In the genomic region with DNA sequence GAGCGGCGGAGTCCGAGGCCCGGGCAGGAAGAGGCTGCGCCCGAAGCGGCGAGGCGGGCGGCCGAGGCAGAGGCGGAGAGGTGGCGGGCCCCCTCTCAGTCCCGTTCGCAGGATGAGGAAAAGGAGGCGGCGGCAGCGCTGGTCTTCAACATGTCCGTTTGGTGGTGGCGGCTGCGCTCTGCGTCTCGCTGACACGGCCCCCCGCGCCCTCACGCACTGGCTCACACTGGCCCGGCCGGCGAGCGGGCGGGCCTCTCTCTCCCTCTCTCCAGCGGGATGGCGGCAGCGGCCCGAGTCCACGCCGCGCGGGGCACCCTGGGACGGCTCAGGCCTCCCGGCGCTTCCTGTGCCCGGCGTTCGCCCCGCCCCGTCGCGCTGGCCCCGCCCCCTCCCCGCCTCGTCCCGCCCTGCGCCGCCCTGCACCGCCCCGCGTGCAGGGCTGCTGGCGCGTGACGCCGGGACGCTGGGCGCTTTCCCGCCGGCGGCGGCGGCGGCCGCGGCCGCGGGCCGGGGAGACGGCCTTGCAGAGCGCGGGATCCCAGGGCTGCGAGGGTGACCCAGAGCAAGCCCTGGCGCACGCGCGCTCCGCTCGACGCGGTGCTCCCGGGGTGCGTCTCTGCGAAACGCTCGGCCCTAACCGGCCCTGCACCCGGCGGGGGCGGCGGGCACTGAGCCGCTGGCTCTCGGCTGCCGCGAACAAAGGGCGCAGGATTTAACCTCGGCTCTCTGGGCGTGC, we compare ENCODE assay signal across 8 cellular contexts. TPM values are rescaled to one million over a fixed set of nuclear protein-coding genes. Genes with fewer than 3 reads are reported as not detected.
A peak's percentile ranks its signal among the peaks of the same experiment; 100 is the strongest.
DNase-seq lines count a peak whose midpoint lies in the region; ATAC-seq and TF ChIP-seq lines count a peak whose summit lies in the region.

A gene with protein sequence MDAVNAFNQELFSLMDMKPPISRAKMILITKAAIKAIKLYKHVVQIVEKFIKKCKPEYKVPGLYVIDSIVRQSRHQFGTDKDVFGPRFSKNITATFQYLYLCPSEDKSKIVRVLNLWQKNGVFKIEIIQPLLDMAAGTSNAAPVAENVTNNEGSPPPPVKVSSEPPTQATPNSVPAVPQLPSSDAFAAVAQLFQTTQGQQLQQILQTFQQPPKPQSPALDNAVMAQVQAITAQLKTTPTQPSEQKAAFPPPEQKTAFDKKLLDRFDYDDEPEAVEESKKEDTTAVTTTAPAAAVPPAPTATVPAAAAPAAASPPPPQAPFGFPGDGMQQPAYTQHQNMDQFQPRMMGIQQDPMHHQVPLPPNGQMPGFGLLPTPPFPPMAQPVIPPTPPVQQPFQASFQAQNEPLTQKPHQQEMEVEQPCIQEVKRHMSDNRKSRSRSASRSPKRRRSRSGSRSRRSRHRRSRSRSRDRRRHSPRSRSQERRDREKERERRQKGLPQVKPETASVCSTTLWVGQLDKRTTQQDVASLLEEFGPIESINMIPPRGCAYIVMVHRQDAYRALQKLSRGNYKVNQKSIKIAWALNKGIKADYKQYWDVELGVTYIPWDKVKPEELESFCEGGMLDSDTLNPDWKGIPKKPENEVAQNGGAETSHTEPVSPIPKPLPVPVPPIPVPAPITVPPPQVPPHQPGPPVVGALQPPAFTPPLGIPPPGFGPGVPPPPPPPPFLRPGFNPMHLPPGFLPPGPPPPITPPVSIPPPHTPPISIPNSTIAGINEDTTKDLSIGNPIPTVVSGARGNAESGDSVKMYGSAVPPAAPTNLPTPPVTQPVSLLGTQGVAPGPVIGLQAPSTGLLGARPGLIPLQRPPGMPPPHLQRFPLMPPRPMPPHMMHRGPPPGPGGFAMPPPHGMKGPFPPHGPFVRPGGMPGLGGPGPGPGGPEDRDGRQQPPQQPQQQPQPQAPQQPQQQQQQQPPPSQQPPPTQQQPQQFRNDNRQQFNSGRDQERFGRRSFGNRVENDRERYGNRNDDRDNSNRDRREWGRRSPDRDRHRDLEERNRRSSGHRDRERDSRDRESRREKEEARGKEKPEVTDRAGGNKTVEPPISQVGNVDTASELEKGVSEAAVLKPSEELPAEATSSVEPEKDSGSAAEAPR (minus strand): TSS at position 317 of the 736 bp plus-strand sequence. CDS start 426 bp downstream, outside the sequence.

- DNase-seq in GM13976 (ENCODE audit: low spot score) = peak; percentile 97
- DNase-seq in NCI-H128 (lab: John Stamatoyannopoulos, UW; ENCODE audit: unreplicated experiment) = peak; percentile 82
- DNase-seq in T follicular helper cell (ENCODE audit: low read depth) = peak; percentile 63
- peak; percentile 91 to 95 (median 91) for DNase-seq in adrenal gland
- peak; percentile 90 to 96 (median 93) for DNase-seq in heart left ventricle
- DNase-seq in posterior vena cava (ENCODE audit: low spot score) = peak; percentile 97
- peak; percentile 92 for DNase-seq in type B pancreatic cell (ENCODE audit: extremely low spot score, unreplicated experiment)

- ATAC-seq in HG02763 (IDR thresholded peaks at IDR 0.05; ENCODE audit: unreplicated experiment) (peak; percentile 78), heart left ventricle (peak; percentile 94 to 95 (median 94))

- TF ChIP-seq CTCF in GM13976 (IDR thresholded peaks at IDR 0.05; ENCODE audit: borderline replicate concordance, control extremely low read depth, extremely low read depth, insufficient read depth, missing control alignments) (no peak), adrenal gland (IDR thresholded peaks at IDR 0.05) (peak in 1 of 6 experiments; percentile 7), heart left ventricle (IDR thresholded peaks at IDR 0.05) (no peak), type B pancreatic cell (conservative IDR thresholded peaks at IDR 0.05) (no peak)

- H3K4me1 Mint-ChIP-seq in type B pancreatic cell (ENCODE audit: unreplicated experiment) = peaks cover 11% of the 10 kb centered on the region

- no peaks in the 10 kb centered on the region for H3K9me3 Mint-ChIP-seq in type B pancreatic cell

- H3K27ac ChIP-seq in adrenal gland (peak within 1 kb of the TSS; percentile 83 to 99 (median 95)), heart left ventricle (peak within 1 kb of the TSS; percentile 74 to 98 (median 96))

- H3K9me3 ChIP-seq in adrenal gland (replicated peaks in 1 of 3) (no peaks in the 10 kb centered on the region), heart left ventricle (no peaks in the 10 kb centered on the region)

- peak within 1 kb of the TSS; percentile 77 for H3K4me3 Mint-ChIP-seq in type B pancreatic cell

- TF ChIP-seq POLR2A in adrenal gland (IDR thresholded peaks at IDR 0.05) (peak; percentile 87 to 95), heart left ventricle (IDR thresholded peaks at IDR 0.05) (peak; percentile 59 to 81)

- peak within 1 kb of the TSS; percentile 88 to 99 (median 90) for H3K4me3 ChIP-seq in adrenal gland
- H3K4me3 ChIP-seq in heart left ventricle = peak within 1 kb of the TSS; percentile 70 to 99 (median 90)

- WGBS in adrenal gland, 4 donors = 0 to 1% (median 0%) methylated on average over 3 to 105 of the region's 105 CpGs
- 1 to 2% (median 1%) methylated on average over 15 to 105 of the region's 105 CpGs for WGBS in heart left ventricle, 4 donors

- no peaks in the 10 kb centered on the region for H3K27me3 Mint-ChIP-seq in type B pancreatic cell

- H3K27ac Mint-ChIP-seq in type B pancreatic cell = peak within 1 kb of the TSS; percentile 83

- H3K36me3 ChIP-seq in adrenal gland (replicated peaks in 1 of 2) (no peaks in the 10 kb centered on the region), heart left ventricle (no peaks in the 10 kb centered on the region)

- H3K27me3 ChIP-seq in adrenal gland (no peaks in the 10 kb centered on the region), heart left ventricle (no peaks in the 10 kb centered on the region)

- H3K4me1 ChIP-seq in adrenal gland (replicated peaks in 1 of 2) (peaks cover 0 to 41% of the 10 kb centered on the region in 2 donors), heart left ventricle (peaks cover 16 to 53% (median 41%) of the 10 kb centered on the region in 12 donors)

- in situ Hi-C loops in GM13976 (cut with MboI; ENCODE audit: low sequenced_read_pairs, unreplicated experiment) = no loop called here

- H3K36me3 Mint-ChIP-seq in type B pancreatic cell = peaks cover 3% of the 10 kb centered on the region

- intact Hi-C loops in adrenal gland (cut with DNase I) = loop anchor here in 1 of 2 donors (5.0 kb wide), 1 partner anchor 65 kb away; no protein-coding TSS in a partner anchor
- intact Hi-C loops in heart left ventricle (cut with DNase I) = loop anchor here in 1 of 10 donors (5.0 kb wide), 1 partner anchor 75 kb away; the partner anchor contains the start of gene SOD1
- intact Hi-C loops in posterior vena cava (cut with DNase I) = loop anchor here in 1 of 2 donors (5.0 kb wide), 1 partner anchor 1600 kb away; no protein-coding TSS in a partner anchor

RNA-seq across cellular contexts. Expression of the gene that starts here (rescaled TPM):
- total RNA-seq in adrenal gland (10 to 100 TPM in 7 of 8 donors, 1 to 10 TPM in 1; 9.6 to 24.0 (median 18.1) TPM), heart left ventricle (10 to 100 TPM in 8 of 9 donors, 1 to 10 TPM in 1; 9.3 to 25.8 (median 17.3) TPM), posterior vena cava (10 to 100 TPM; 22.3 to 26.4 TPM), type B pancreatic cell (ENCODE audit: low replicate concordance) (38.8 and 53.2 TPM in 2 replicates)
- polyA plus RNA-seq in adrenal gland (10 to 100 TPM; 12.6 to 17.6 (median 15.8) TPM), heart left ventricle (10 to 100 TPM in 1 of 2 donors, 1 to 10 TPM in 1; 7.8 to 10.2 TPM)

Comparison
In these comparisons a context has a peak if more than half of its experiments do, and no peak if none do; other contexts are left out.
1. Peak in every context shown above with its lines: DNase-seq, ATAC-seq, H3K4me3 ChIP-seq and H3K27ac ChIP-seq.